ENCODE assay signal across 18 cellular contexts in the genomic region with DNA sequence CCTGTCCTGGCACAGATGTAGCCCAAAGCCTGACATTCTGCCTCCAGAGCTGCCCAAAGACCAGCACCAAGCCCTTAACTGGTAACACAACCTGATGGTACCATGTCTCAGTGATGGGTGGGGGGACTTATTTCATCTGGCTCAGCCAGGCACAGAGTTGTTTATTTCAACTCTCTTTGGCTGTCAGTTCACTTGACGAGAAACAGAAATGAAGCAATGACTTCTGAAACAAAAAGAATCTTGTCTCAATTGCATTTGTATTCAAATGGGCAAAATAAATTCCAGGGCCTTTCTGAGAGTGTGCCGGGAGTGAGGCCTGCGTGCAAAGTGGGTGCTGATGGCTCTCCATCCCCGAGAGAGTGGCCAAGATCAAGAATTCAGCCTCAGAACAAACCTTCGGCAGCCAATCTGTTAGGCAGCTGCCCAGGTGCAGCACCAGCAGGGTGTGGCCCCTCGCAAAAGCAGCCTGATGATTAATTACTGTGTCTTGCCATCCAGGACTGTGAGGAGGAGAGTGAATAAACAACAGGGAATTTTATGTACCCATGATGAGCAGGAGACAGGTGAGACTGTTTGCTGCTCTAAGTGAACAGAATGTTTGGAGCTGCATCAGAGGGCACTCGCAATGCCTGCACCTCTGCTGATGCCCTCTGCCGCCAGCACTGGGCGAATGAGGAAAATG.
A peak's percentile ranks its signal among the peaks of the same experiment; 100 is the strongest.
DNase-seq lines count a peak whose midpoint lies in the region; ATAC-seq, FAIRE-seq and TF ChIP-seq lines count a peak whose summit lies in the region.
"Had no signal": no experiment of that assay in that cellular context is flagged by ENCODE, and none has a peak within 500 bp of the region (broad histone marks: within the 10 kb centered on the region; RNA-seq: fewer than 3 reads in every experiment).

No MANE protein-coding gene starts in this region.

- ATAC-seq in A549 (no peak), T-helper 17 cell (no peak)
- ATAC-seq: GM12878; heart right ventricle; mucosa of descending colon; stimulated activated naive B cell treated with anti-CD40 and anti-IgM and Interleukin-4, amounts not matched to agents 10 μg/mL and 1 μg/mL and 100 μg/mL, for 72 hours had no signal

- TF ChIP-seq EP300 in A549 (IDR thresholded peaks at IDR 0.05): no peak

- H3K4me2 ChIP-seq in A549: peak overlapping the region; percentile 43

- no peaks in the 10 kb centered on the region for H3K9me3 ChIP-seq in A549
- no peaks in the 10 kb centered on the region for H3K9me3 ChIP-seq in T-helper 17 cell (ENCODE audit: control insufficient read depth, low read length, poor library complexity, severe bottlenecking)
- H3K9me3 ChIP-seq: colonic mucosa, heart right ventricle, mucosa of descending colon had no signal

- 61% methylated on average over 9 of the region's 9 CpGs for WGBS in A549 (ENCODE audit: missing lambda C conversion rate)

- POLR2A ChIA-PET in A549 (lab: Yijun Ruan, JAX): no interaction called here

- CTCF ChIA-PET in A549 (lab: Yijun Ruan, JAX): interaction anchor here (1.4 to 8.2 kb wide), 6 partner anchors 9 to 690 kb away, joined by 3 to 94 read pairs (median 13); no protein-coding TSS in a partner anchor

- peaks cover 6% of the 10 kb centered on the region for H3K27me3 Mint-ChIP-seq in T-helper 17 cell
- H3K27me3 Mint-ChIP-seq: stimulated activated naive B cell treated with anti-CD40 and anti-IgM and Interleukin-4, amounts not matched to agents 10 μg/mL and 1 μg/mL and 100 μg/mL, for 72 hours had no signal

- TF ChIP-seq POLR2A in A549 (IDR thresholded peaks at IDR 0.05; ENCODE audit: low read length): no peak

- no peaks in the 10 kb centered on the region for H3K36me3 Mint-ChIP-seq in T-helper 17 cell (ENCODE audit: low read depth)
- H3K36me3 Mint-ChIP-seq: stimulated activated naive B cell treated with anti-CD40 and anti-IgM and Interleukin-4, amounts not matched to agents 10 μg/mL and 1 μg/mL and 100 μg/mL, for 72 hours had no signal

- TF ChIP-seq CTCF in A549 (IDR thresholded peaks at IDR 0.05): no peak

- H3K4me3 ChIP-seq in A549: no peak overlapping the region
- H3K4me3 ChIP-seq: colonic mucosa, GM12878, heart right ventricle, mucosa of descending colon, SK-N-MC had no signal

- DNase-seq in A549 (ENCODE audit: low read depth in 1 of 2, low spot score in 1 of 2) (no peak), NCI-H1105 (lab: John Stamatoyannopoulos, UW) (peak; percentile 2), RPMI8226 (peak; percentile 23), inferior parietal cortex (ENCODE audit: extremely low spot score) (peak; percentile 7), mucosa of gallbladder (ENCODE audit: low spot score) (no peak), T-helper 17 cell (no peak), NCI-H2196 treated with DMSO at 0.1 percent for 48 hours (lab: John Stamatoyannopoulos, UW; ENCODE audit: unreplicated experiment) (no peak), GM19238 (ENCODE audit: insufficient read length, low spot score) (no peak)
- DNase-seq: activated CD8-positive, alpha-beta memory T cell treated with anti-CD3 and anti-CD28 coated beads for 24 hours; colonic mucosa; GOT3; heart right ventricle; islet precursor cell; Kasumi-1; mucosa of descending colon; stimulated activated naive B cell treated with anti-CD40 and anti-IgM and Interleukin-4, amounts not matched to agents 10 μg/mL and 1 μg/mL and 100 μg/mL, for 72 hours had no signal

- H3K27ac ChIP-seq in A549: peak overlapping the region in 1 of 2 experiments; percentile 74; a peak in 3 of 6 replicates
- H3K27ac ChIP-seq: colonic mucosa, heart right ventricle, SK-N-MC had no signal

- TF ChIP-seq RAD21 in A549 (conservative IDR thresholded peaks at IDR 0.05 in 1 of 2, IDR thresholded peaks at IDR 0.05 in 1 of 2): no peak

- H3K4me1 ChIP-seq in A549: peaks cover 47% of the 10 kb centered on the region
- H3K4me1 ChIP-seq: colonic mucosa had no signal

- H3K27ac Mint-ChIP-seq in T-helper 17 cell: no peak overlapping the region
- H3K27ac Mint-ChIP-seq: stimulated activated naive B cell treated with anti-CD40 and anti-IgM and Interleukin-4, amounts not matched to agents 10 μg/mL and 1 μg/mL and 100 μg/mL, for 72 hours had no signal

- H3K4me3 Mint-ChIP-seq in T-helper 17 cell: no peak overlapping the region
- H3K4me3 Mint-ChIP-seq: stimulated activated naive B cell treated with anti-CD40 and anti-IgM and Interleukin-4, amounts not matched to agents 10 μg/mL and 1 μg/mL and 100 μg/mL, for 72 hours had no signal

- peaks cover 5% of the 10 kb centered on the region for H3K4me1 Mint-ChIP-seq in T-helper 17 cell

- no peak for FAIRE-seq in A549 (lab: Jason Lieb, UNC)
- FAIRE-seq: GM12878 had no signal

TF ChIP-seq in A549, 52 proteins besides CTCF, POLR2A, EP300 and RAD21:
- TF ChIP-seq RCOR1 (IDR thresholded peaks at IDR 0.05; ENCODE audit: low read depth, low read length): no peak
- TF ChIP-seq HOXB13 (CRISPR knock-in tag; IDR thresholded peaks at IDR 0.05; ENCODE audit: low read depth): no peak
- TF ChIP-seq FOSL2 (IDR thresholded peaks at IDR 0.05): no peak
- TF ChIP-seq FOSL2 (CRISPR knock-in tag; IDR thresholded peaks at IDR 0.05): no peak
- no peak for TF ChIP-seq ELK1 (IDR thresholded peaks at IDR 0.05; ENCODE audit: low read depth, low read length)
- TF ChIP-seq E2F6 (IDR thresholded peaks at IDR 0.05; ENCODE audit: borderline replicate concordance, low read depth): no peak
- TF ChIP-seq CEBPB (IDR thresholded peaks at IDR 0.05): no peak
- no peak for TF ChIP-seq MYC (IDR thresholded peaks at IDR 0.05; ENCODE audit: borderline replicate concordance, low read length)
- no peak for TF ChIP-seq CHD2 (IDR thresholded peaks at IDR 0.05; ENCODE audit: low read length, partially characterized antibody)
- no peak for TF ChIP-seq RFX5 (IDR thresholded peaks at IDR 0.05)
- TF ChIP-seq HEYL (CRISPR knock-in tag; IDR thresholded peaks at IDR 0.05): no peak
- TF ChIP-seq SREBF2 (IDR thresholded peaks at IDR 0.05): no peak
- TF ChIP-seq HDAC2 (IDR thresholded peaks at IDR 0.05): no peak
- TF ChIP-seq, protein P1, sequence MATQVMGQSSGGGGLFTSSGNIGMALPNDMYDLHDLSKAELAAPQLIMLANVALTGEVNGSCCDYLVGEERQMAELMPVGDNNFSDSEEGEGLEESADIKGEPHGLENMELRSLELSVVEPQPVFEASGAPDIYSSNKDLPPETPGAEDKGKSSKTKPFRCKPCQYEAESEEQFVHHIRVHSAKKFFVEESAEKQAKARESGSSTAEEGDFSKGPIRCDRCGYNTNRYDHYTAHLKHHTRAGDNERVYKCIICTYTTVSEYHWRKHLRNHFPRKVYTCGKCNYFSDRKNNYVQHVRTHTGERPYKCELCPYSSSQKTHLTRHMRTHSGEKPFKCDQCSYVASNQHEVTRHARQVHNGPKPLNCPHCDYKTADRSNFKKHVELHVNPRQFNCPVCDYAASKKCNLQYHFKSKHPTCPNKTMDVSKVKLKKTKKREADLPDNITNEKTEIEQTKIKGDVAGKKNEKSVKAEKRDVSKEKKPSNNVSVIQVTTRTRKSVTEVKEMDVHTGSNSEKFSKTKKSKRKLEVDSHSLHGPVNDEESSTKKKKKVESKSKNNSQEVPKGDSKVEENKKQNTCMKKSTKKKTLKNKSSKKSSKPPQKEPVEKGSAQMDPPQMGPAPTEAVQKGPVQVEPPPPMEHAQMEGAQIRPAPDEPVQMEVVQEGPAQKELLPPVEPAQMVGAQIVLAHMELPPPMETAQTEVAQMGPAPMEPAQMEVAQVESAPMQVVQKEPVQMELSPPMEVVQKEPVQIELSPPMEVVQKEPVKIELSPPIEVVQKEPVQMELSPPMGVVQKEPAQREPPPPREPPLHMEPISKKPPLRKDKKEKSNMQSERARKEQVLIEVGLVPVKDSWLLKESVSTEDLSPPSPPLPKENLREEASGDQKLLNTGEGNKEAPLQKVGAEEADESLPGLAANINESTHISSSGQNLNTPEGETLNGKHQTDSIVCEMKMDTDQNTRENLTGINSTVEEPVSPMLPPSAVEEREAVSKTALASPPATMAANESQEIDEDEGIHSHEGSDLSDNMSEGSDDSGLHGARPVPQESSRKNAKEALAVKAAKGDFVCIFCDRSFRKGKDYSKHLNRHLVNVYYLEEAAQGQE (IDR thresholded peaks at IDR 0.05): no peak

Comparison
In these comparisons a context has a peak if more than half of its experiments do, and no peak if none do; other contexts are left out.
1. DNase-seq: peak in NCI-H1105 (single experiment), RPMI8226 (single experiment) and inferior parietal cortex (single experiment); none in A549 (0 of 2), mucosa of gallbladder (single experiment), T-helper 17 cell (0 of 3), NCI-H2196 treated with DMSO at 0.1 percent for 48 hours (single experiment) and GM19238 (single experiment).